Comparison of ENCODE assay signal across 1 cellular context in the genomic region with DNA sequence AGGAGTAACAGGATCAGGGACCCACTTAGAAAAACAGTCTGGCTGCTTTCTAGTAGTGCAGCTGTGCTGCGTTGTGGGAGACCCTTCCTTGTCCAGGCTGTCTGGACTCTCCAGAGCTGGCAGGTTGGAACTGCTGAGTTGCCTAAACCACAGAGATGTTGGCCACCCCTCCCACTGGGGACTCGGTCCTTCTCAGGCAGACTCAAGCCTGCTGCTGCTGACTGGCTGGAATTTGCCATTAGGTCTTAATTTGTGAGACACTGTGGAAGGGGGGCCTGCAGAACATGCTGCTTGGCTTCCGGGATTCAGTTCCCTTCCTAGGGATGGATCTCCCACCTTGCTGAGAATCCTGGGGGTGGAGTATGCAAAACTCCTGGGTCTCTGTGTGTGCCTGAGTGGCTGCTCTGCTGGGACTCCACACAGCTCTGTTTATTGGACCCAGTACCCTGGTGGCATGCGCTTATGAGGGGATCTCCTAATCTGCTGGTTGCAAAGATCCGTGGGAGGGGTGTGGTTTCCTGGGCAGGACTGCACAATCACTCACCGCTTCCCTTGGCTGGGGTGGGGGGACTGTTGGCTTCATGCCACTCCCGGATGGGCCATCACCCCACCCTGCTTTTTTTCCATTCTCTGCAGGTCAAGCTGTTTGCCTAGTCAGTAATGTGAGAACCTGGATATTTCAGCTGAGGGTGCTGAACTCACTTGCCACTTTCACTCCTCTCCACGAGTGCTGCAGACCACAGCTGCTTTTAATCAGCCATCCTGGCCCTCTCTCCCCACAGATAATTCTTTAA.
TF ChIP-seq lines count a peak whose summit lies in the region.

No MANE protein-coding gene starts in this region.

TF ChIP-seq in K562, 482 proteins besides CTCF, POLR2A, EP300 and RAD21 (continued from another document and continues in another):
- no peak for TF ChIP-seq ATF2 (CRISPR knock-in tag; IDR thresholded peaks at IDR 0.05)
- TF ChIP-seq ZNF212 (CRISPR knock-in tag; IDR thresholded peaks at IDR 0.05) = no peak
- 0 out of 2 replicates have a peak, but pooled peaks have one; percentile 53 for TF ChIP-seq ZBTB5 (IDR thresholded peaks at IDR 0.05)
- TF ChIP-seq PHF21A (IDR thresholded peaks at IDR 0.05; ENCODE audit: borderline replicate concordance, low read depth) = no peak
- TF ChIP-seq CREB1 (IDR thresholded peaks at IDR 0.05) = peak; percentile 27; the same call in 1 of the 2 replicates
- no peak for TF ChIP-seq CREB1 (CRISPR knock-in tag; IDR thresholded peaks at IDR 0.05)
- TF ChIP-seq ZEB2 (IDR thresholded peaks at IDR 0.05) = no peak
- TF ChIP-seq, protein P1, sequence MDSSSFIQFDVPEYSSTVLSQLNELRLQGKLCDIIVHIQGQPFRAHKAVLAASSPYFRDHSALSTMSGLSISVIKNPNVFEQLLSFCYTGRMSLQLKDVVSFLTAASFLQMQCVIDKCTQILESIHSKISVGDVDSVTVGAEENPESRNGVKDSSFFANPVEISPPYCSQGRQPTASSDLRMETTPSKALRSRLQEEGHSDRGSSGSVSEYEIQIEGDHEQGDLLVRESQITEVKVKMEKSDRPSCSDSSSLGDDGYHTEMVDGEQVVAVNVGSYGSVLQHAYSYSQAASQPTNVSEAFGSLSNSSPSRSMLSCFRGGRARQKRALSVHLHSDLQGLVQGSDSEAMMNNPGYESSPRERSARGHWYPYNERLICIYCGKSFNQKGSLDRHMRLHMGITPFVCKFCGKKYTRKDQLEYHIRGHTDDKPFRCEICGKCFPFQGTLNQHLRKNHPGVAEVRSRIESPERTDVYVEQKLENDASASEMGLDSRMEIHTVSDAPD (CRISPR knock-in tag; IDR thresholded peaks at IDR 0.05) = no peak
- no peak for TF ChIP-seq IFI16 (CRISPR knock-in tag; IDR thresholded peaks at IDR 0.05)
- TF ChIP-seq RBM22 (IDR thresholded peaks at IDR 0.05; ENCODE audit: low read depth, low read length, poor library complexity, severe bottlenecking) = no peak
- TF ChIP-seq ZNF316 (IDR thresholded peaks at IDR 0.05) = peak; percentile 63; the same call in 1 of the 2 replicates
- no peak for TF ChIP-seq ARID2 (IDR thresholded peaks at IDR 0.05)
- no peak for TF ChIP-seq ZBTB11 (CRISPR knock-in tag; IDR thresholded peaks at IDR 0.05)
- TF ChIP-seq, protein P2, sequence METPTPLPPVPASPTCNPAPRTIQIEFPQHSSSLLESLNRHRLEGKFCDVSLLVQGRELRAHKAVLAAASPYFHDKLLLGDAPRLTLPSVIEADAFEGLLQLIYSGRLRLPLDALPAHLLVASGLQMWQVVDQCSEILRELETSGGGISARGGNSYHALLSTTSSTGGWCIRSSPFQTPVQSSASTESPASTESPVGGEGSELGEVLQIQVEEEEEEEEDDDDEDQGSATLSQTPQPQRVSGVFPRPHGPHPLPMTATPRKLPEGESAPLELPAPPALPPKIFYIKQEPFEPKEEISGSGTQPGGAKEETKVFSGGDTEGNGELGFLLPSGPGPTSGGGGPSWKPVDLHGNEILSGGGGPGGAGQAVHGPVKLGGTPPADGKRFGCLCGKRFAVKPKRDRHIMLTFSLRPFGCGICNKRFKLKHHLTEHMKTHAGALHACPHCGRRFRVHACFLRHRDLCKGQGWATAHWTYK (CRISPR knock-in tag; IDR thresholded peaks at IDR 0.05) = no peak
- TF ChIP-seq KDM5B (IDR thresholded peaks at IDR 0.05; ENCODE audit: insufficient replicate concordance, low read depth, low read length) = no peak
- TF ChIP-seq, protein P3, sequence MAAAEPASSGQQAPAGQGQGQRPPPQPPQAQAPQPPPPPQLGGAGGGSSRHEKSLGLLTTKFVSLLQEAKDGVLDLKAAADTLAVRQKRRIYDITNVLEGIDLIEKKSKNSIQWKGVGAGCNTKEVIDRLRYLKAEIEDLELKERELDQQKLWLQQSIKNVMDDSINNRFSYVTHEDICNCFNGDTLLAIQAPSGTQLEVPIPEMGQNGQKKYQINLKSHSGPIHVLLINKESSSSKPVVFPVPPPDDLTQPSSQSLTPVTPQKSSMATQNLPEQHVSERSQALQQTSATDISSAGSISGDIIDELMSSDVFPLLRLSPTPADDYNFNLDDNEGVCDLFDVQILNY (CRISPR knock-in tag; IDR thresholded peaks at IDR 0.05) = no peak
- TF ChIP-seq TCF3 (CRISPR knock-in tag; IDR thresholded peaks at IDR 0.05) = peak; percentile 80
- no peak for TF ChIP-seq RFX7 (CRISPR knock-in tag; IDR thresholded peaks at IDR 0.05)
- no peak for TF ChIP-seq TARDBP (IDR thresholded peaks at IDR 0.05)
- peak; percentile 33 for TF ChIP-seq SMAD1 (IDR thresholded peaks at IDR 0.05; ENCODE audit: low read depth, low read length, partially characterized antibody)
- peak; percentile 71 for TF ChIP-seq NFE2 (IDR thresholded peaks at IDR 0.05; ENCODE audit: low read depth)
- no peak for TF ChIP-seq CHD1 (IDR thresholded peaks at IDR 0.05; ENCODE audit: low read length)
- TF ChIP-seq BRCA1 (IDR thresholded peaks at IDR 0.05) = no peak
- TF ChIP-seq BRCA1 (CRISPR knock-in tag; IDR thresholded peaks at IDR 0.05) = no peak
- TF ChIP-seq POLR2AphosphoS5 (IDR thresholded peaks at IDR 0.05; ENCODE audit: control insufficient read depth, insufficient read depth, low read depth, low read length) = peak; percentile 25; the same call in 1 of the 2 replicates
- TF ChIP-seq GABPB2 (CRISPR knock-in tag; conservative IDR thresholded peaks at IDR 0.05) = no peak
- TF ChIP-seq, protein P4, sequence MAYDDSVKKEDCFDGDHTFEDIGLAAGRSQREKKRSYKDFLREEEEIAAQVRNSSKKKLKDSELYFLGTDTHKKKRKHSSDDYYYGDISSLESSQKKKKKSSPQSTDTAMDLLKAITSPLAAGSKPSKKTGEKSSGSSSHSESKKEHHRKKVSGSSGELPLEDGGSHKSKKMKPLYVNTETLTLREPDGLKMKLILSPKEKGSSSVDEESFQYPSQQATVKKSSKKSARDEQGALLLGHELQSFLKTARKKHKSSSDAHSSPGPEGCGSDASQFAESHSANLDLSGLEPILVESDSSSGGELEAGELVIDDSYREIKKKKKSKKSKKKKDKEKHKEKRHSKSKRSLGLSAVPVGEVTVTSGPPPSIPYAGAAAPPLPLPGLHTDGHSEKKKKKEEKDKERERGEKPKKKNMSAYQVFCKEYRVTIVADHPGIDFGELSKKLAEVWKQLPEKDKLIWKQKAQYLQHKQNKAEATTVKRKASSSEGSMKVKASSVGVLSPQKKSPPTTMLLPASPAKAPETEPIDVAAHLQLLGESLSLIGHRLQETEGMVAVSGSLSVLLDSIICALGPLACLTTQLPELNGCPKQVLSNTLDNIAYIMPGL (CRISPR knock-in tag; IDR thresholded peaks at IDR 0.05) = no peak
- no peak for TF ChIP-seq SREBF2 (CRISPR knock-in tag; IDR thresholded peaks at IDR 0.05)
- no peak for TF ChIP-seq CSDE1 (IDR thresholded peaks at IDR 0.05)
- TF ChIP-seq ETV5 (CRISPR knock-in tag; IDR thresholded peaks at IDR 0.05; ENCODE audit: low read depth) = peak; percentile 56; the same call in 1 of the 2 replicates
- no peak for TF ChIP-seq SAFB2 (IDR thresholded peaks at IDR 0.05; ENCODE audit: borderline replicate concordance, low read depth, low read length, severe bottlenecking)
- TF ChIP-seq MAFK (IDR thresholded peaks at IDR 0.05; ENCODE audit: low read length) = peak; percentile 3; the same call in 1 of the 2 replicates
- TF ChIP-seq RFX1 (IDR thresholded peaks at IDR 0.05) = no peak
- TF ChIP-seq HIVEP1 (CRISPR knock-in tag; IDR thresholded peaks at IDR 0.05) = no peak
- TF ChIP-seq THRA (IDR thresholded peaks at IDR 0.05) = no peak
- TF ChIP-seq HBP1 (CRISPR knock-in tag; IDR thresholded peaks at IDR 0.05) = no peak
- TF ChIP-seq ZSCAN32 (CRISPR knock-in tag; IDR thresholded peaks at IDR 0.05) = no peak
- no peak for TF ChIP-seq BCL6 (CRISPR knock-in tag; IDR thresholded peaks at IDR 0.05)
- TF ChIP-seq TEAD4 (IDR thresholded peaks at IDR 0.05; ENCODE audit: low read length) = peak; percentile 67
- TF ChIP-seq TEAD4 (CRISPR knock-in tag; IDR thresholded peaks at IDR 0.05; ENCODE audit: borderline replicate concordance) = no peak
- no peak for TF ChIP-seq RFX5 (IDR thresholded peaks at IDR 0.05; ENCODE audit: low read depth, low read length)
- TF ChIP-seq ELF1 (tag; IDR thresholded peaks at IDR 0.05) = no peak
- TF ChIP-seq NUFIP1 (IDR thresholded peaks at IDR 0.05; ENCODE audit: partially characterized antibody) = no peak
- TF ChIP-seq FUS (optimal IDR thresholded peaks at IDR 0.05; ENCODE audit: low read depth, low read length) = no peak
- TF ChIP-seq XRCC5 (IDR thresholded peaks at IDR 0.05; ENCODE audit: low read depth, low read length) = no peak
- no peak for TF ChIP-seq HNRNPUL1 (IDR thresholded peaks at IDR 0.05; ENCODE audit: low read length)
